In genomic region chr12:10563002-10563401, GRCh38 we compare ENCODE assay signal across 12 cellular contexts.
"Had no signal": no experiment of that assay in that cellular context is flagged by ENCODE, and none has a peak within 500 bp of the region (broad histone marks: within the 10 kb centered on the region; RNA-seq: fewer than 3 reads in every experiment).

No MANE protein-coding gene starts in this region.

- ATAC-seq: left colon had no signal

- H3K4me3 Mint-ChIP-seq: activated T-helper 1 cell treated with anti-CD3 and anti-CD28 coated beads, Interleukin-12 subunit alpha, Interleukin-12 subunit beta, Interleukin-2, Interleukin-4 antibody, amounts not matched to agents 30 ng/mL and 10 ng/mL and 1 ng/mL, durations not matched to agents 14 hours and 24 hours and 36 hours had no signal

- H3K4me1 ChIP-seq: adrenal gland, parathyroid adenoma, upper lobe of right lung had no signal

- H3K9me3 Mint-ChIP-seq: activated T-helper 1 cell treated with anti-CD3 and anti-CD28 coated beads, Interleukin-12 subunit alpha, Interleukin-12 subunit beta, Interleukin-2, Interleukin-4 antibody, amounts not matched to agents 30 ng/mL and 10 ng/mL and 1 ng/mL, durations not matched to agents 14 hours and 24 hours and 36 hours had no signal

- DNase-seq: activated CD4-positive, alpha-beta T cell treated with anti-CD3 and anti-CD28 coated beads for 1 hour; activated CD4-positive, alpha-beta T cell treated with anti-CD3 and anti-CD28 coated beads, Interleukin-2, amount 50 U/mL, for 4 hours; dorsolateral prefrontal cortex; left colon; stimulated activated naive CD4-positive, alpha-beta T cell treated with Interleukin-2 at 50 U/mL for 16 hours; upper lobe of right lung had no signal

- H3K27ac ChIP-seq: adrenal gland, cardiac muscle cell, dorsolateral prefrontal cortex, parathyroid adenoma, SK-N-MC, upper lobe of right lung had no signal

- H3K27ac Mint-ChIP-seq: activated T-helper 1 cell treated with anti-CD3 and anti-CD28 coated beads, Interleukin-12 subunit alpha, Interleukin-12 subunit beta, Interleukin-2, Interleukin-4 antibody, amounts not matched to agents 30 ng/mL and 10 ng/mL and 1 ng/mL, durations not matched to agents 14 hours and 24 hours and 36 hours had no signal

- H3K27me3 ChIP-seq: cardiac muscle cell, upper lobe of right lung had no signal

- H3K36me3 ChIP-seq: adrenal gland, cardiac muscle cell, upper lobe of right lung had no signal

- H3K9me3 ChIP-seq: adrenal gland, upper lobe of right lung had no signal

- H3K4me3 ChIP-seq: adrenal gland, cardiac muscle cell, dorsolateral prefrontal cortex, lung, SK-N-MC, upper lobe of right lung had no signal
